Comparison of ENCODE assay signal across 16 cellular contexts in the genomic region with DNA sequence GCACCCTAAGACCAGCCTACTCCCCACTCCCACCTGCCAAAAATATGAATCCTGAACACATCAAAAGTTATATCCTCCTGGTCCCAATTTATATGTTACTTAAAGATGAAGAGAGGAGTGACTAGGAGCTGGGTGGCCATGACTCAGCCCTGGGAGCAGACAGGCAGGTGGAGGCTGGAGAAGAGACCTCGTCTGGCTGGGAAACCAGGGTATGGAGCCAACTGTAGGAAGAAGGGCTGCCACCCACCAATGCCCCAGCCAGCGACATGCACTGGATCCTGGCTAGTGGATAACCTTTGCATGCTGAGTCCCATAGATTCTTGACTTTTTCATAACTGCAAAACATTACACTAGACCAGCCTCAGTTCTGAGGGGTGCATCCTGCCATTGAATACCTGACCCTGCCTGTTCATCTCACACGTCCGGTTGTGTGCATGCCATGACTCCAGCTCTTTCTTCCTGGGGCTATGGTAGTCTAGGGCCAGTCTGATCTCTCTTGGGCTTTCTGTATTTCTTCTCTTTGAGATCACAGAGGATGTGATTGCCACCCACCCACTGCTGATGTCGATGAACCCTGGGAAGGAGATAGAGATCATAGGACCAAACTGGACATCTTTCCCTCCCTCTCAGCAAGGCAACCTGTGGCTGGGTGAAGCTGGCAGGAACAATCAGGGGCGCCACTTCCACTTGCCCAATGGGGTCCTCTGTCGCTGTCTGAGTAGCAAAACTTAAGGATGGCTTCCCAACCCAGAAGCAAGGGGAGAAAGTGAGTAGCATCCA.
"Had no signal": no experiment of that assay in that cellular context is flagged by ENCODE, and none has a peak within 500 bp of the region (broad histone marks: within the 10 kb centered on the region; RNA-seq: fewer than 3 reads in every experiment).

No MANE protein-coding gene starts in this region.

- H2AFZ ChIP-seq: hepatocyte had no signal

- H3K4me1 ChIP-seq: esophagus muscularis mucosa had no signal

- H3K9me3 ChIP-seq: esophagus muscularis mucosa had no signal

- H3K27ac ChIP-seq: brain microvascular endothelial cell, coronary artery, esophagus muscularis mucosa, hepatocyte had no signal

- H3K4me2 ChIP-seq: hepatocyte had no signal

- H3K4me3 Mint-ChIP-seq: activated CD4-positive, alpha-beta memory T cell treated with anti-CD3 and anti-CD28 coated beads for 36 hours; activated T-helper 1 cell treated with anti-CD3 and anti-CD28 coated beads, Interleukin-12 subunit alpha, Interleukin-12 subunit beta, Interleukin-2, Interleukin-4 antibody, amounts not matched to agents 30 ng/mL and 10 ng/mL and 1 ng/mL, durations not matched to agents 14 hours and 24 hours and 36 hours; immature natural killer cell; memory B cell; nephron; T-helper 17 cell had no signal

- H3K27me3 Mint-ChIP-seq: activated CD4-positive, alpha-beta memory T cell treated with anti-CD3 and anti-CD28 coated beads for 36 hours had no signal

- ATAC-seq: activated naive CD4-positive, alpha-beta T cell treated with anti-CD3 and anti-CD28 coated beads, Interleukin-2, amount 50 U/mL, for 72 hours; T-helper 17 cell had no signal

- H3K36me3 ChIP-seq: brain microvascular endothelial cell, esophagus muscularis mucosa had no signal

- H3K79me2 ChIP-seq: hepatocyte had no signal

- DNase-seq: activated CD4-positive, alpha-beta T cell treated with anti-CD3 and anti-CD28 coated beads for 48 hours; brain microvascular endothelial cell; glutamatergic neuron; immature natural killer cell; nucleus accumbens; stimulated activated CD4-positive, alpha-beta T cell treated with anti-CD3 and anti-CD28 coated beads, Interleukin-4, amount 100 ng/mL, for 1 hour; stimulated activated naive CD4-positive, alpha-beta T cell treated with Interleukin-2 at 50 U/mL for 16 hours; T-helper 17 cell had no signal

- H3K36me3 Mint-ChIP-seq: activated CD4-positive, alpha-beta memory T cell treated with anti-CD3 and anti-CD28 coated beads for 36 hours; activated naive CD4-positive, alpha-beta T cell treated with anti-CD3 and anti-CD28 coated beads, Interleukin-2, amount 50 U/mL, for 72 hours; immature natural killer cell; memory B cell had no signal

- H3K27me3 ChIP-seq: brain microvascular endothelial cell, esophagus muscularis mucosa, hepatocyte had no signal

- H3K9me3 Mint-ChIP-seq: activated CD4-positive, alpha-beta memory T cell treated with anti-CD3 and anti-CD28 coated beads for 36 hours; activated naive CD4-positive, alpha-beta T cell treated with anti-CD3 and anti-CD28 coated beads, Interleukin-2, amount 50 U/mL, for 72 hours; activated T-helper 1 cell treated with anti-CD3 and anti-CD28 coated beads, Interleukin-12 subunit alpha, Interleukin-12 subunit beta, Interleukin-2, Interleukin-4 antibody, amounts not matched to agents 30 ng/mL and 10 ng/mL and 1 ng/mL, durations not matched to agents 14 hours and 24 hours and 36 hours; memory B cell; nephron had no signal

- H3K4me1 Mint-ChIP-seq: immature natural killer cell, memory B cell had no signal

- H3K4me3 ChIP-seq: coronary artery, esophagus muscularis mucosa, hepatocyte had no signal

- H3K27ac Mint-ChIP-seq: activated CD4-positive, alpha-beta memory T cell treated with anti-CD3 and anti-CD28 coated beads for 36 hours; activated naive CD4-positive, alpha-beta T cell treated with anti-CD3 and anti-CD28 coated beads, Interleukin-2, amount 50 U/mL, for 72 hours; activated T-helper 1 cell treated with anti-CD3 and anti-CD28 coated beads, Interleukin-12 subunit alpha, Interleukin-12 subunit beta, Interleukin-2, Interleukin-4 antibody, amounts not matched to agents 30 ng/mL and 10 ng/mL and 1 ng/mL, durations not matched to agents 14 hours and 24 hours and 36 hours; immature natural killer cell; memory B cell; nephron; T-helper 17 cell had no signal
